11 cellular contexts compared by ENCODE assay signal in the genomic region with DNA sequence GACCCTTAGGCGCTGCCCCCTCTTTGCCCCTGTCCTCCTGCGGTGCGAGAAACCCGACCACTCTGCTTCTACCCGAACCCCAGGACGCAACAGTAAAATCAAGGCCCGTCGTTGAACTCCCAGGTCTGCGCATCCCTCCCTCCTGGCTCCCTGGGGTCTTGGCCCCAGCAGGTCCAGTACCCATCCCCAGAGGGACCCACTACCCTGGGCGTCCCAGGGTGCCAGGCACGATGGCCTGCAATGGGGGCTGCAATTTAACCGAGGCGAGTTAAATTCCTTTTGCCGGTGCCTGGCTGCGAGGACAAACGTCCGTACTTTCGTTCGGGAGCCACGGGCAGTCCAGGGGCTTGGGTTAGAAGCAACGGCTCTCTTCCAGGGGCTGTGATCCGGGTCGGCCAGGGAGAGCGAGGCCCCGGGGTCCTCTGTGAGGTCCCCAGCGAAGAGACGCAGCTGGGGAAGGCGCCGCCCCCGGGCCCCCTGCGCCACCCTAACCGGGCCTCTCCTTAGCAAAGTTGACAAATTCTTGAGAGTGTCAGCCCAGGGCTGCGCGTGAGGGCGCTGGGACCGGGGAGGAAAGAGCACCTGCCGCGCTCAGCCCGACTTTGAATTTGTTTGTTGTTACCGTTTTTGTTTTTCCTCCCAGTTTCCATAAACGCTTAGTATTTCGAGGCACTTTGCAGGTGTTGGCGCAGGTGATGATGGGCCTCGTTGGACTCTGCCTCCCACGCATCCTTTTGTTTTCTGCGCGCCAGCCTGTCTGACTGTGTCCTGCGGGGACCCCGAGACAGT. TPM values are rescaled to one million over a fixed set of nuclear protein-coding genes. Genes with fewer than 3 reads are reported as not detected.
DNase-seq lines count a peak whose midpoint lies in the region; ATAC-seq and TF ChIP-seq lines count a peak whose summit lies in the region.
"Had no signal": no experiment of that assay in that cellular context is flagged by ENCODE, and none has a peak within 500 bp of the region (broad histone marks: within the 10 kb centered on the region; RNA-seq: fewer than 3 reads in every experiment).

No MANE protein-coding gene starts in this region.

- H3K4me1 ChIP-seq in CD4-positive, CD25-positive, alpha-beta regulatory T cell (ENCODE audit: control insufficient read depth, insufficient read depth, low read length, poor library complexity, severe bottlenecking): peaks cover 24% of the 10 kb centered on the region
- peaks cover 11 to 28% of the 10 kb centered on the region in 2 donors for H3K4me1 ChIP-seq in naive thymus-derived CD4-positive, alpha-beta T cell (ENCODE audit: control insufficient read depth in 2 of 2, insufficient read depth in 2 of 2, low read length in 2 of 2)
- H3K4me1 ChIP-seq: SJSA1 had no signal

- H3K36me3 Mint-ChIP-seq in CD4-positive, CD25-positive, alpha-beta regulatory T cell: no peaks in the 10 kb centered on the region
- peaks cover 0 to 17% (median 3%) of the 10 kb centered on the region in 5 donors for H3K36me3 Mint-ChIP-seq in naive thymus-derived CD4-positive, alpha-beta T cell

- H3K9me3 ChIP-seq in CD4-positive, CD25-positive, alpha-beta regulatory T cell (ENCODE audit: control insufficient read depth in 2 of 2, low read length in 2 of 2): no peaks in the 10 kb centered on the region
- H3K9me3 ChIP-seq in naive thymus-derived CD4-positive, alpha-beta T cell (ENCODE audit: control insufficient read depth in 2 of 3, low read length in 3 of 3): no peaks in the 10 kb centered on the region
- H3K9me3 ChIP-seq: SJSA1 had no signal

- no peak overlapping the region for H3K27ac Mint-ChIP-seq in CD4-positive, CD25-positive, alpha-beta regulatory T cell
- H3K27ac Mint-ChIP-seq in naive thymus-derived CD4-positive, alpha-beta T cell: no peak overlapping the region

- CTCF ChIA-PET in naive thymus-derived CD4-positive, alpha-beta T cell (lab: Charles Lee): interaction anchor here (0.7 to 2.9 kb wide), 3 partner anchors 47 to 1172 kb away, joined by 3 to 9 read pairs (median 3); no protein-coding TSS in a partner anchor

- intact Hi-C loops in naive thymus-derived CD4-positive, alpha-beta T cell (cut with micrococcal nuclease): loop anchor here in 1 of 2 donors (1.0 to 2.0 kb wide), 3 partner anchors 8 to 85 kb away; no protein-coding TSS in a partner anchor
- intact Hi-C loops in head of caudate nucleus (cut with DNase I): no loop called here

- POLR2A ChIA-PET in naive thymus-derived CD4-positive, alpha-beta T cell (lab: Charles Lee): interaction anchor here (0.6 to 1.3 kb wide), 2 partner anchors 22 to 100 kb away, joined by 3 to 5 read pairs; no protein-coding TSS in a partner anchor

- H3K4me3 Mint-ChIP-seq in CD4-positive, CD25-positive, alpha-beta regulatory T cell: peak overlapping the region in 3 of 4 donors; percentile 55 to 78 (median 58)
- peak overlapping the region; percentile 54 to 82 (median 73) for H3K4me3 Mint-ChIP-seq in naive thymus-derived CD4-positive, alpha-beta T cell

- no peaks in the 10 kb centered on the region for H3K36me3 ChIP-seq in CD4-positive, CD25-positive, alpha-beta regulatory T cell (ENCODE audit: control insufficient read depth, insufficient read depth, low read length)
- H3K36me3 ChIP-seq in naive thymus-derived CD4-positive, alpha-beta T cell (ENCODE audit: control insufficient read depth in 2 of 3, insufficient read depth in 3 of 3, low read length in 3 of 3): no peaks in the 10 kb centered on the region
- H3K36me3 ChIP-seq: SJSA1 had no signal

- DNase-seq in CD4-positive, CD25-positive, alpha-beta regulatory T cell: peak in 1 of 3 donors; percentile 46
- DNase-seq in HL-60 (ENCODE audit: low read depth in 1 of 2, low spot score in 1 of 2) (no peak), Kasumi-1 (lab: John Stamatoyannopoulos, UW) (no peak), A172 (ENCODE audit: low spot score) (no peak), head of caudate nucleus (no peak)
- DNase-seq in central memory CD4-positive, alpha-beta T cell: peak; percentile 18
- peak in 3 of 9 donors; percentile 22 to 30 (median 26) for DNase-seq in naive thymus-derived CD4-positive, alpha-beta T cell
- DNase-seq: Calu3 had no signal

- no peak for TF ChIP-seq CTCF in HL-60 (IDR thresholded peaks at IDR 0.05; ENCODE audit: insufficient read depth, low read length)

- H3K9me3 Mint-ChIP-seq in CD4-positive, CD25-positive, alpha-beta regulatory T cell: peaks cover 0 to 5% (median 0%) of the 10 kb centered on the region in 7 donors
- H3K9me3 Mint-ChIP-seq in naive thymus-derived CD4-positive, alpha-beta T cell: peaks cover 0 to 32% (median 6%) of the 10 kb centered on the region in 11 donors
- H3K9me3 Mint-ChIP-seq: activated T-helper 1 cell treated with anti-CD3 and anti-CD28 coated beads, Interleukin-12 subunit alpha, Interleukin-12 subunit beta, Interleukin-2, Interleukin-4 antibody, amounts not matched to agents 30 ng/mL and 10 ng/mL and 1 ng/mL, durations not matched to agents 14 hours and 24 hours and 36 hours had no signal

- peaks cover 92% of the 10 kb centered on the region for H3K27me3 Mint-ChIP-seq in CD4-positive, CD25-positive, alpha-beta regulatory T cell
- H3K27me3 Mint-ChIP-seq in naive thymus-derived CD4-positive, alpha-beta T cell: peaks cover 82 to 91% (median 89%) of the 10 kb centered on the region in 5 donors

- H3K4me1 Mint-ChIP-seq in CD4-positive, CD25-positive, alpha-beta regulatory T cell: peaks cover 5 to 36% (median 12%) of the 10 kb centered on the region in 4 donors
- H3K4me1 Mint-ChIP-seq in naive thymus-derived CD4-positive, alpha-beta T cell: peaks cover 5 to 45% (median 25%) of the 10 kb centered on the region in 7 donors

- H3K4me3 ChIP-seq in CD4-positive, CD25-positive, alpha-beta regulatory T cell (ENCODE audit: low read depth, low read length): no peak overlapping the region
- peak overlapping the region; percentile 5; the same call in 1 of the 2 replicates for H3K4me3 ChIP-seq in HL-60 (replicated peaks; ENCODE audit: insufficient read depth, low read length)
- peak overlapping the region; percentile 46 for H3K4me3 ChIP-seq in naive thymus-derived CD4-positive, alpha-beta T cell (ENCODE audit: low read length)
- H3K4me3 ChIP-seq: SJSA1 had no signal

- H3K27me3 ChIP-seq in CD4-positive, CD25-positive, alpha-beta regulatory T cell (ENCODE audit: control insufficient read depth, insufficient read depth, low read length): peaks cover 71% of the 10 kb centered on the region
- peaks cover 91% of the 10 kb centered on the region for H3K27me3 ChIP-seq in HL-60 (ENCODE audit: insufficient read depth, poor library complexity, severe bottlenecking)
- H3K27me3 ChIP-seq in naive thymus-derived CD4-positive, alpha-beta T cell (ENCODE audit: control insufficient read depth in 2 of 2, insufficient read depth in 2 of 2, low read length in 2 of 2): peaks cover 51% of the 10 kb centered on the region in 2 donors

- ATAC-seq in CD4-positive, CD25-positive, alpha-beta regulatory T cell (ENCODE audit: low read depth in 2 of 2): peak in 1 of 2 donors; percentile 56
- ATAC-seq in naive thymus-derived CD4-positive, alpha-beta T cell: peak; percentile 69
- ATAC-seq in GM18861 (IDR thresholded peaks at IDR 0.05; ENCODE audit: unreplicated experiment): no peak

- no peak overlapping the region for H3K27ac ChIP-seq in CD4-positive, CD25-positive, alpha-beta regulatory T cell (ENCODE audit: insufficient read depth, low read length, poor library complexity, severe bottlenecking)
- no peak overlapping the region for H3K27ac ChIP-seq in HL-60 (replicated peaks)
- H3K27ac ChIP-seq in naive thymus-derived CD4-positive, alpha-beta T cell (ENCODE audit: low read depth, low read length): no peak overlapping the region
- H3K27ac ChIP-seq: SJSA1 had no signal

RNA-seq across cellular contexts. Expression of a gene that starts 6.1 kb away (rescaled TPM):
- total RNA-seq in CD4-positive, CD25-positive, alpha-beta regulatory T cell: not detected
- not detected for polyA plus RNA-seq in CD4-positive, CD25-positive, alpha-beta regulatory T cell
- not detected for total RNA-seq in naive thymus-derived CD4-positive, alpha-beta T cell
- polyA plus RNA-seq in naive thymus-derived CD4-positive, alpha-beta T cell: not detected
- total RNA-seq in A172 (2014; rRNA removed; shearing (Covaris generic)): not detected in 2 replicates
- total RNA-seq: activated T-helper 1 cell treated with anti-CD3 and anti-CD28 coated beads, Interleukin-12 subunit alpha, Interleukin-12 subunit beta, Interleukin-2, Interleukin-4 antibody, amounts not matched to agents 30 ng/mL and 10 ng/mL and 1 ng/mL, durations not matched to agents 14 hours and 24 hours and 36 hours; Calu3; SJSA1 had no signal
